Comparison of ENCODE assay signal across 16 cellular contexts in genomic region chr5:123515904-123516303, GRCh38. TPM values are rescaled to one million over a fixed set of nuclear protein-coding genes. Genes with fewer than 3 reads are reported as not detected.
A peak's percentile ranks its signal among the peaks of the same experiment; 100 is the strongest.
DNase-seq lines count a peak whose midpoint lies in the region; ATAC-seq lines count a peak whose summit lies in the region.
"Had no signal": no experiment of that assay in that cellular context is flagged by ENCODE, and none has a peak within 500 bp of the region (broad histone marks: within the 10 kb centered on the region; RNA-seq: fewer than 3 reads in every experiment).

No MANE protein-coding gene starts in this region.

- H3K4me1 Mint-ChIP-seq in activated T-cell treated with anti-CD3 and anti-CD28 coated beads, Interleukin-2, amount 50 U/mL, for 4 hours (ENCODE audit: low read depth), result peaks cover 68% of the 10 kb centered on the region
- peaks cover 64% of the 10 kb centered on the region for H3K4me1 Mint-ChIP-seq in stimulated activated effector memory CD8-positive, alpha-beta T cell treated with anti-CD3 and anti-CD28 coated beads, Interleukin-12 subunit alpha, Interleukin-12 subunit beta, amount 100 ng/mL, for 72 hours

- no peaks in the 10 kb centered on the region for H3K36me3 ChIP-seq in SK-N-MC (ENCODE audit: insufficient read depth, low read length)
- H3K36me3 ChIP-seq: right atrium auricular region, uterus had no signal

- peaks cover 6% of the 10 kb centered on the region for H3K36me3 Mint-ChIP-seq in activated T-cell treated with anti-CD3 and anti-CD28 coated beads, Interleukin-2, amount 50 U/mL, for 4 hours (ENCODE audit: insufficient read depth)
- H3K36me3 Mint-ChIP-seq in stimulated activated effector memory CD8-positive, alpha-beta T cell treated with anti-CD3 and anti-CD28 coated beads, Interleukin-12 subunit alpha, Interleukin-12 subunit beta, amount 100 ng/mL, for 72 hours, result peaks cover 22% of the 10 kb centered on the region

- 0 out of 2 replicates have a peak overlapping the region, but pooled peaks have one; percentile 4 for H3K4me3 ChIP-seq in SK-N-MC
- H3K4me3 ChIP-seq: coronary artery, right atrium auricular region, uterus had no signal

- H3K27me3 Mint-ChIP-seq in activated T-cell treated with anti-CD3 and anti-CD28 coated beads, Interleukin-2, amount 50 U/mL, for 4 hours (ENCODE audit: low read depth), result no peaks in the 10 kb centered on the region

- H3K27ac ChIP-seq in SK-N-MC, result no peak overlapping the region
- H3K27ac ChIP-seq: coronary artery, right atrium auricular region, uterus had no signal

- no peaks in the 10 kb centered on the region; the same call in 1 of the 2 replicates for H3K9me3 ChIP-seq in SK-N-MC (ENCODE audit: low read depth, low read length)
- H3K9me3 ChIP-seq: right atrium auricular region, uterus had no signal

- no peak for DNase-seq in activated T-cell treated with anti-CD3 and anti-CD28 coated beads, Interleukin-2, amount 50 U/mL, for 4 hours
- DNase-seq in activated T-cell treated with anti-CD3 and anti-CD28 coated beads for 4 hours (no peak), SK-N-MC (ENCODE audit: low read depth, low spot score) (no peak), amniotic epithelial cell (ENCODE audit: low read depth) (peak; percentile 24), SW480 (ENCODE audit: low spot score) (no peak), DMS 273 treated with DMSO at 0.1 percent for 48 hours (lab: John Stamatoyannopoulos, UW) (no peak), NK-92 (lab: John Stamatoyannopoulos, UW; ENCODE audit: unreplicated experiment) (no peak)
- DNase-seq in stimulated activated effector memory CD8-positive, alpha-beta T cell treated with anti-CD3 and anti-CD28 coated beads, Interleukin-12 subunit alpha, Interleukin-12 subunit beta, amount 100 ng/mL, for 72 hours (ENCODE audit: low spot score in 2 of 2), result no peak
- DNase-seq: activated CD4-positive, alpha-beta T cell treated with anti-CD3 and anti-CD28 coated beads for 1 hour; foreskin melanocyte; NCI-H2029 treated with DMSO at 0.1 percent for 48 hours; nucleus accumbens; SHP77; uterus had no signal

- peak overlapping the region; percentile 42 for H3K4me3 Mint-ChIP-seq in activated T-cell treated with anti-CD3 and anti-CD28 coated beads, Interleukin-2, amount 50 U/mL, for 4 hours
- H3K4me3 Mint-ChIP-seq in stimulated activated effector memory CD8-positive, alpha-beta T cell treated with anti-CD3 and anti-CD28 coated beads, Interleukin-12 subunit alpha, Interleukin-12 subunit beta, amount 100 ng/mL, for 72 hours, result peak overlapping the region; percentile 81

- ATAC-seq in activated T-cell treated with anti-CD3 and anti-CD28 coated beads, Interleukin-2, amount 50 U/mL, for 4 hours, result peak; percentile 8 to 19
- peak; percentile 49 for ATAC-seq in stimulated activated effector memory CD8-positive, alpha-beta T cell treated with anti-CD3 and anti-CD28 coated beads, Interleukin-12 subunit alpha, Interleukin-12 subunit beta, amount 100 ng/mL, for 72 hours

- peak overlapping the region; percentile 9 for H3K27ac Mint-ChIP-seq in stimulated activated effector memory CD8-positive, alpha-beta T cell treated with anti-CD3 and anti-CD28 coated beads, Interleukin-12 subunit alpha, Interleukin-12 subunit beta, amount 100 ng/mL, for 72 hours

- H3K9me3 Mint-ChIP-seq in activated T-cell treated with anti-CD3 and anti-CD28 coated beads, Interleukin-2, amount 50 U/mL, for 4 hours, result no peaks in the 10 kb centered on the region
- no peaks in the 10 kb centered on the region for H3K9me3 Mint-ChIP-seq in stimulated activated effector memory CD8-positive, alpha-beta T cell treated with anti-CD3 and anti-CD28 coated beads, Interleukin-12 subunit alpha, Interleukin-12 subunit beta, amount 100 ng/mL, for 72 hours

- H3K9ac ChIP-seq in SK-N-MC (ENCODE audit: insufficient read length), result no peak overlapping the region

RNA-seq across cellular contexts. Expression of gene CSNK1G3, which starts 3.9 kb away (rescaled TPM):
- 10 to 100 TPM; 34.5 to 38.2 (median 38.1) TPM for total RNA-seq in activated T-cell treated with anti-CD3 and anti-CD28 coated beads, Interleukin-2, amount 50 U/mL, for 4 hours
